Comparison of ENCODE assay signal across 18 cellular contexts in the genomic region with DNA sequence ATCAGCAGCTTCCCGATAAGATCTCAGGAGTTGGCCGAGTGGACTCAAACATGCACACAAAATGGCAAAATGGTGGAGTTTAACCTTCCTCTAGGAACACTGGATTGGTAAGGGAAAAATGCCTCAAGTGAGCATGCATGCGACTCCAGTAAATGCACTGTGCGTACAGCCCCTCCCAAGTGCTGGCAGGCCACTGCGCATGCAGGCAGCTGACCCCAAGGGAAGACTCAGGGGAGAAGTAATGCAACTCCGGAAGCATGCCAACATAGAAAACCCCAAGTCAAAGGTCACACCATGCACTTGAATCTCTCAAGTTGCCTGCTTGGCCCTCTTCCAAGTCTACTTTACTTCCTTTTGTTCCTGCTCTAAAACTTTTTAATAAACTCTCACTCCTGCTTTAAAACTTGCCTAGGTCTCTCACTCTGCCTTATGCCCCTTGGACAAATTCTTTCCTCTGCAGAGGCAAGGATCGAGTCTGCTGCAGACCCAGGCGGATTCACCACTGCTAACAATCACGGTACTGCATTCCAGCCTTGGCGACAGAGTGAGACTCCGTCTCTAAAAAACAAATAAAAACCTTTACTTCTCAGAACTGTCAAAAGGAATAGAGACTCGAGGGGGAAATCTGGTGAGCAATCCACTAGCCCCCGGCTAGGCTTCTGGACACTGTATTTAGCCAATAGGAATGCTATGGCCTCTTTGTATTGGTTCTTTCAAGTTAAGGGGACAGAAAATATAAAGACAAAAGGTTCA. TPM values are rescaled to one million over a fixed set of nuclear protein-coding genes. Genes with fewer than 3 reads are reported as not detected.
DNase-seq lines count a peak whose midpoint lies in the region; ATAC-seq, FAIRE-seq and TF ChIP-seq lines count a peak whose summit lies in the region.
"Had no signal": no experiment of that assay in that cellular context is flagged by ENCODE, and none has a peak within 500 bp of the region (broad histone marks: within the 10 kb centered on the region; RNA-seq: fewer than 3 reads in every experiment).

No MANE protein-coding gene starts in this region.

- peak overlapping the region; percentile 74 for H3K27ac Mint-ChIP-seq in neural progenitor cell
- H3K27ac Mint-ChIP-seq: CD4-positive, alpha-beta T cell had no signal

- no peak overlapping the region; the same call in 1 of the 2 replicates for H2BK12ac ChIP-seq in H1 (ENCODE audit: low read depth, low read length)

- H3K14ac ChIP-seq in H1 (ENCODE audit: insufficient read length): no peak overlapping the region

- H3K23me2 ChIP-seq in H1 (ENCODE audit: low read depth, low read length): peaks cover 2% of the 10 kb centered on the region; the same call in 1 of the 2 replicates

- H3K79me1 ChIP-seq in H1 (ENCODE audit: low read depth, low read length): no peaks in the 10 kb centered on the region

- no peaks in the 10 kb centered on the region for H3K36me3 Mint-ChIP-seq in neural progenitor cell

- H3K4me2 ChIP-seq in H1 (ENCODE audit: insufficient read depth in 1 of 2, low read depth in 2 of 2, low read length in 2 of 2) (no peak overlapping the region), neural progenitor cell (no peak overlapping the region)
- H3K4me2 ChIP-seq: A549 had no signal

- no peak overlapping the region for H4K5ac ChIP-seq in H1 (ENCODE audit: insufficient read length, low read depth, low read length)

- TF ChIP-seq EP300 in Ishikawa (IDR thresholded peaks at IDR 0.05; ENCODE audit: borderline replicate concordance) (no peak), H1 (IDR thresholded peaks at IDR 0.05; ENCODE audit: borderline replicate concordance in 1 of 2, low read depth in 2 of 2, low read length in 2 of 2) (no peak)

- H3K79me2 ChIP-seq in H1 (ENCODE audit: control insufficient read depth in 1 of 2, insufficient read depth in 2 of 2, low read length in 2 of 2) (no peaks in the 10 kb centered on the region), neural progenitor cell (ENCODE audit: low read depth) (no peaks in the 10 kb centered on the region)

- H3K4me1 Mint-ChIP-seq in neural progenitor cell: peaks cover 31% of the 10 kb centered on the region

- no peak overlapping the region for H2AK5ac ChIP-seq in H1 (ENCODE audit: low read depth, low read length)

- H4K8ac ChIP-seq in H1 (ENCODE audit: extremely low read depth, insufficient read depth, low read length): no peak overlapping the region

- no peak overlapping the region for H3K56ac ChIP-seq in H1 (replicated peaks; ENCODE audit: insufficient read length, low read depth, low read length)

- CTCF ChIA-PET in H1 (lab: Charles Lee; ENCODE audit: partially characterized antibody): interaction anchor here (0.9 to 1.2 kb wide), 3 partner anchors 11 to 127 kb away, joined by 4 to 5 read pairs (median 5); no protein-coding TSS in a partner anchor

- DNase-seq in ELF-1 (ENCODE audit: low read depth, low spot score) (peak; percentile 60), H1 (ENCODE audit: low read depth in 1 of 2, low spot score in 2 of 2) (no peak), neural progenitor cell (ENCODE audit: low spot score) (no peak), NCI-H1417 (lab: John Stamatoyannopoulos, UW) (no peak)
- DNase-seq: CD4-positive, alpha-beta T cell; NCI-H1436 treated with DMSO at 0.1 percent for 48 hours; NCI-H2029; NCI-H2171; NCI-H526 treated with DMSO at 0.1 percent for 48 hours had no signal

- H2BK5ac ChIP-seq in H1 (ENCODE audit: low read depth, low read length): no peak overlapping the region

- H4K20me1 ChIP-seq in H1 (replicated peaks in 1 of 2; ENCODE audit: control insufficient read depth in 1 of 2, insufficient read depth in 2 of 2, low read length in 2 of 2): no peaks in the 10 kb centered on the region
- H4K20me1 ChIP-seq in neural progenitor cell (ENCODE audit: low read depth): no peaks in the 10 kb centered on the region

- ATAC-seq in GM19467 (IDR thresholded peaks at IDR 0.05; ENCODE audit: unreplicated experiment) (no peak), GM21717 (IDR thresholded peaks at IDR 0.05; ENCODE audit: unreplicated experiment) (no peak)
- ATAC-seq: Panc1 had no signal

- no peak overlapping the region for H3K18ac ChIP-seq in H1 (ENCODE audit: extremely low read depth, low read length)

- H3K9ac ChIP-seq in H1 (replicated peaks in 1 of 4; ENCODE audit: extremely low read depth in 1 of 4, low read depth in 3 of 4, low read length in 3 of 4) (no peak overlapping the region), neural progenitor cell (no peak overlapping the region)

- peaks cover 6% of the 10 kb centered on the region for H3K27me3 Mint-ChIP-seq in neural progenitor cell (ENCODE audit: insufficient read depth, low read depth)
- H3K27me3 Mint-ChIP-seq: CD4-positive, alpha-beta T cell had no signal

- H3K27ac ChIP-seq in H1 (ENCODE audit: low read depth, low read length): no peak overlapping the region
- H3K27ac ChIP-seq in neural progenitor cell: no peak overlapping the region

- no peak overlapping the region for H3K4ac ChIP-seq in H1 (replicated peaks; ENCODE audit: insufficient read length, low read depth, low read length)

- TF ChIP-seq CTCF in H1 (IDR thresholded peaks at IDR 0.05; ENCODE audit: control extremely low read depth in 1 of 3, insufficient read depth in 1 of 3, low read depth in 1 of 3, low read length in 3 of 3) (no peak), neural progenitor cell (IDR thresholded peaks at IDR 0.05) (no peak)

- FAIRE-seq in H1 (lab: Jason Lieb, UNC): no peak
- FAIRE-seq: A549, GM12892 had no signal

- H3K4me3 Mint-ChIP-seq in neural progenitor cell: no peak overlapping the region
- H3K4me3 Mint-ChIP-seq: CD4-positive, alpha-beta T cell had no signal

- H3K4me3 ChIP-seq in H1 (ENCODE audit: extremely low read depth in 1 of 4, insufficient read depth in 2 of 4, low read depth in 3 of 4, low read length in 4 of 4): no peak overlapping the region
- no peak overlapping the region for H3K4me3 ChIP-seq in neural progenitor cell
- H3K4me3 ChIP-seq: A549 had no signal

- H3K36me3 ChIP-seq in H1 (ENCODE audit: control insufficient read depth in 2 of 4, insufficient read depth in 4 of 4, low read length in 3 of 4) (no peaks in the 10 kb centered on the region), neural progenitor cell (no peaks in the 10 kb centered on the region)

- no peak for TF ChIP-seq POLR2A in H1 (IDR thresholded peaks at IDR 0.05; ENCODE audit: control extremely low read depth in 1 of 2, low read depth in 2 of 2, low read length in 2 of 2)

- WGBS in H1 (ENCODE audit: extremely low coverage in 1 of 2, insufficient coverage in 1 of 2, insufficient read length in 1 of 2, insufficient replicate concordance in 2 of 2, low coverage in 1 of 2, low lambda C conversion rate in 2 of 2, missing lambda C conversion rate in 1 of 2), 2 experiments: 86% methylated on average over 13 of the region's 13 CpGs; no CpG with 5 or more reads in 1 of the 2 experiments

- peaks cover 3 to 14% (median 6%) of the 10 kb centered on the region in 4 experiments for H3K4me1 ChIP-seq in H1 (replicated peaks in 1 of 4; ENCODE audit: control insufficient read depth in 3 of 4, insufficient read depth in 4 of 4, low read length in 3 of 4)
- peaks cover 37% of the 10 kb centered on the region for H3K4me1 ChIP-seq in neural progenitor cell

- peaks cover 48% of the 10 kb centered on the region for H3F3A ChIP-seq in neural progenitor cell (ENCODE audit: low read depth)

- peak overlapping the region; percentile 29; the same call in 1 of the 2 replicates for H2BK15ac ChIP-seq in H1 (ENCODE audit: low read length)

- POLR2A ChIA-PET in H1 (lab: Charles Lee; ENCODE audit: partially characterized antibody): interaction anchor here (1.5 kb wide), 1 partner anchor 23 kb away, joined by 3 read pairs; no protein-coding TSS in a partner anchor

- no peak overlapping the region for H2BK120ac ChIP-seq in H1 (replicated peaks; ENCODE audit: low read depth, low read length)

- H3K27me3 ChIP-seq in H1 (replicated peaks in 1 of 4; ENCODE audit: control insufficient read depth in 3 of 4, extremely low read depth in 1 of 4, insufficient read depth in 3 of 4, low read length in 3 of 4) (no peaks in the 10 kb centered on the region), neural progenitor cell (no peaks in the 10 kb centered on the region)

- peaks cover 13% of the 10 kb centered on the region for H3K9me3 Mint-ChIP-seq in neural progenitor cell
- H3K9me3 Mint-ChIP-seq: CD4-positive, alpha-beta T cell had no signal

- no peaks in the 10 kb centered on the region for H3K9me3 ChIP-seq in H1 (ENCODE audit: insufficient read depth in 2 of 2, low read depth in 1 of 2, low read length in 1 of 2)
- H3K9me3 ChIP-seq in neural progenitor cell (ENCODE audit: low read depth): no peaks in the 10 kb centered on the region
- H3K9me3 ChIP-seq: A549 had no signal

- no peak overlapping the region for H2AFZ ChIP-seq in H1 (ENCODE audit: low read length)
- H2AFZ ChIP-seq in neural progenitor cell (replicated peaks): no peak overlapping the region

- H4K91ac ChIP-seq in H1 (replicated peaks; ENCODE audit: insufficient read length, low read length): peak overlapping the region; percentile 17

- TF ChIP-seq RAD21 in Ishikawa (IDR thresholded peaks at IDR 0.05; ENCODE audit: low read depth): no peak
- TF ChIP-seq RAD21 in H1 (IDR thresholded peaks at IDR 0.05 in 1 of 2, conservative IDR thresholded peaks at IDR 0.05 in 1 of 2; ENCODE audit: low read depth in 2 of 2, low read length in 2 of 2): no peak

- H2BK20ac ChIP-seq in H1 (ENCODE audit: low read length): no peak overlapping the region

- H3K23ac ChIP-seq in H1 (ENCODE audit: insufficient read length): no peak overlapping the region

TF ChIP-seq in Ishikawa, 13 proteins besides CTCF, POLR2A, EP300 and RAD21:
- no peak for TF ChIP-seq TAF1 (IDR thresholded peaks at IDR 0.05; ENCODE audit: low read depth)
- TF ChIP-seq NFIC (IDR thresholded peaks at IDR 0.05): 0 out of 2 replicates have a peak, but pooled peaks have one; percentile 21

TF ChIP-seq in H1, 55 proteins besides CTCF, POLR2A, EP300 and RAD21 (continues in another document):
- TF ChIP-seq SIX5 (IDR thresholded peaks at IDR 0.05; ENCODE audit: low read depth, low read length) (no peak), RXRA (IDR thresholded peaks at IDR 0.05; ENCODE audit: insufficient read depth, low read depth, low read length) (no peak), KDM1A (IDR thresholded peaks at IDR 0.05; ENCODE audit: borderline replicate concordance, low read length) (no peak), GABPA (IDR thresholded peaks at IDR 0.05; ENCODE audit: borderline replicate concordance, insufficient read depth, low read length) (no peak), CBX8 (IDR thresholded peaks at IDR 0.05; ENCODE audit: borderline replicate concordance, low read depth, low read length) (no peak)

RNA-seq across cellular contexts. Expression of a gene that starts 33.5 kb away (rescaled TPM):
- not detected in 2 replicates for total RNA-seq in H1 (2021; fragmentation: NEBNext Ultra II Directional; extraction: Animal tissue kit (Norgen Biotek cat#: 25700))
- 0.05 TPM in 1 of 2 replicates, not detected in the other for polyA plus RNA-seq in H1 (2011; rRNA removed)
- polyA plus RNA-seq in H1 (2011; cell fraction: cytosol; rRNA removed): 0.06 TPM
- 0.07 TPM for polyA plus RNA-seq in H1 (2011; cell fraction: nucleus; rRNA removed)
- polyA plus RNA-seq in H1 (2012, experiment 1 of 2): 0.09 to 0.79 TPM (median 0.30 TPM) in 4 replicates
- 0.10 TPM for polyA plus RNA-seq in H1 (2012, experiment 2 of 2)
- 0.08 TPM for polyA plus RNA-seq in H1 (2013, experiment 1 of 2)
- 0.04 TPM for polyA plus RNA-seq in H1 (2013, experiment 2 of 2)
- not detected in 2 replicates for polyA minus RNA-seq in H1 (2011; rRNA and poly(A)+ RNA removed)
- polyA minus RNA-seq in H1 (2011; cell fraction: cytosol; rRNA and poly(A)+ RNA removed): not detected
- not detected for polyA minus RNA-seq in H1 (2011; cell fraction: nucleus; rRNA and poly(A)+ RNA removed)
- total RNA-seq in neural progenitor cell (ENCODE audit: low replicate concordance): not detected in 2 replicates
- total RNA-seq: CD4-positive, alpha-beta T cell; H7; SK-MEL-5 had no signal
- polyA plus RNA-seq: A549, BJ had no signal
